8 cellular contexts compared by ENCODE assay signal in genomic region chrY:7085606-7086005, GRCh38.
DNase-seq lines count a peak whose midpoint lies in the region; ATAC-seq lines count a peak whose summit lies in the region.

No MANE protein-coding gene starts in this region.

- peak; percentile 20 for DNase-seq in KG1 (lab: John Stamatoyannopoulos, UW)
- DNase-seq in activated T-cell treated with anti-CD3 and anti-CD28 coated beads for 48 hours (ENCODE audit: low read depth), result peak; percentile 59
- peak; percentile 85 for DNase-seq in left kidney (ENCODE audit: low read depth, low spot score)
- no peak for DNase-seq in HuH-7.5 (ENCODE audit: low spot score)

- ATAC-seq in GM19043 (IDR thresholded peaks at IDR 0.05; ENCODE audit: low read depth, unreplicated experiment) (peak; percentile 82), HG02870 (IDR thresholded peaks at IDR 0.05; ENCODE audit: unreplicated experiment) (no peak), HG03354 (IDR thresholded peaks at IDR 0.05; ENCODE audit: poor library complexity, severe bottlenecking, unreplicated experiment) (no peak), HG02885 (IDR thresholded peaks at IDR 0.05; ENCODE audit: poor library complexity, unreplicated experiment) (no peak)
